1 cellular context compared by ENCODE assay signal in the genomic region with DNA sequence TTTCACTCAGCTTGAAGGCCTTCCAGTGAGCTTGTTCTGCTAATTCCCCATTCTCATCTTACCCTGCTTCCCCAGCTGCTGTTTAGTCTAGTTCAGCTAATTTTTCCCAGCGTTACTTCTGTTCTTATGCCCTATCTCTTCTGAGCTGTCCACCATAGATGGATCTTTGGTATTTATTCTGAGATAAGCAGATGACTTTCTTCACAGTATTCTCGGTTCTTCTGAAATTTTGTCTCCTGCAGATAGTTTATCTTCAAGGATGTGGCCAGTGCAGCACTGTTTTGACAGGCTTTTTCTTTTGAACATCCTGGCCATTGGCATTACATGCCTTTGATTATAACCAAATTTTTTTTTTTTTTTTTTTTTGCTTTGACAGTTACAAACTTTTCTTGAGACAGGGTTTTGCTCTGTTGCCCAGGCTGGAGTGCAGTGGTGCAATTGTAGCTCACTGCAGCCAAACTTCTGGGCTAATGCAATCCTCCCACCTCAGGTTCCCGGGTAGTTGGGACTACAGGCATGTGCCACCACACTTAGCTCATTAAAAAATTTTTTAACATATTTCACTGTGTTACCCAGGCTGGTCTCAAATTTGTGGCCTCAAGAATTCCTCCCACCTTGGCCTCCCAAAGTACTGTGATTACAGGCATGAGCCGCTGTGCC.
TF ChIP-seq lines count a peak whose summit lies in the region.

No MANE protein-coding gene starts in this region.

TF ChIP-seq in K562, 482 proteins besides CTCF, POLR2A, EP300 and RAD21 (continued from another document and continues in another):
- TF ChIP-seq, protein P1, sequence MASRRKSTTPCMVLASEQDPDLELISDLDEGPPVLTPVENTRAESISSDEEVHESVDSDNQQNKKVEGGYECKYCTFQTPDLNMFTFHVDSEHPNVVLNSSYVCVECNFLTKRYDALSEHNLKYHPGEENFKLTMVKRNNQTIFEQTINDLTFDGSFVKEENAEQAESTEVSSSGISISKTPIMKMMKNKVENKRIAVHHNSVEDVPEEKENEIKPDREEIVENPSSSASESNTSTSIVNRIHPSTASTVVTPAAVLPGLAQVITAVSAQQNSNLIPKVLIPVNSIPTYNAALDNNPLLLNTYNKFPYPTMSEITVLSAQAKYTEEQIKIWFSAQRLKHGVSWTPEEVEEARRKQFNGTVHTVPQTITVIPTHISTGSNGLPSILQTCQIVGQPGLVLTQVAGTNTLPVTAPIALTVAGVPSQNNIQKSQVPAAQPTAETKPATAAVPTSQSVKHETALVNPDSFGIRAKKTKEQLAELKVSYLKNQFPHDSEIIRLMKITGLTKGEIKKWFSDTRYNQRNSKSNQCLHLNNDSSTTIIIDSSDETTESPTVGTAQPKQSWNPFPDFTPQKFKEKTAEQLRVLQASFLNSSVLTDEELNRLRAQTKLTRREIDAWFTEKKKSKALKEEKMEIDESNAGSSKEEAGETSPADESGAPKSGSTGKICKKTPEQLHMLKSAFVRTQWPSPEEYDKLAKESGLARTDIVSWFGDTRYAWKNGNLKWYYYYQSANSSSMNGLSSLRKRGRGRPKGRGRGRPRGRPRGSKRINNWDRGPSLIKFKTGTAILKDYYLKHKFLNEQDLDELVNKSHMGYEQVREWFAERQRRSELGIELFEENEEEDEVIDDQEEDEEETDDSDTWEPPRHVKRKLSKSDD (conservative IDR thresholded peaks at IDR 0.05; ENCODE audit: low read length): no peak
- TF ChIP-seq SMAD3 (CRISPR knock-in tag; conservative IDR thresholded peaks at IDR 0.05) (0 out of 2 replicates have a peak, but pooled peaks have one; percentile 66), MEF2A (IDR thresholded peaks at IDR 0.05; ENCODE audit: control insufficient read depth, low read depth, low read length) (no peak), POLR2AphosphoS2 (IDR thresholded peaks at IDR 0.05; ENCODE audit: low read length) (no peak), CHCHD3 (CRISPR knock-in tag; IDR thresholded peaks at IDR 0.05) (no peak), TAL1 (IDR thresholded peaks at IDR 0.05) (peak; percentile 92), NELFE (IDR thresholded peaks at IDR 0.05; ENCODE audit: insufficient read depth, insufficient read length) (no peak), CHD1 (IDR thresholded peaks at IDR 0.05; ENCODE audit: low read length) (no peak), HLTF (IDR thresholded peaks at IDR 0.05) (no peak), EHMT2 (IDR thresholded peaks at IDR 0.05) (no peak), NR3C1 (CRISPR knock-in tag; IDR thresholded peaks at IDR 0.05) (no peak), RFX5 (IDR thresholded peaks at IDR 0.05; ENCODE audit: low read depth, low read length) (no peak), ZNF780A (CRISPR knock-in tag; IDR thresholded peaks at IDR 0.05) (no peak), HDAC1 (IDR thresholded peaks at IDR 0.05) (peak in 1 of 2 experiments; percentile 70; a peak in 2 of 4 replicates), ZSCAN29 (IDR thresholded peaks at IDR 0.05) (no peak), SAP30 (IDR thresholded peaks at IDR 0.05; ENCODE audit: borderline replicate concordance, insufficient read depth, low read depth, low read length, poor library complexity, severe bottlenecking) (no peak), NONO (IDR thresholded peaks at IDR 0.05; ENCODE audit: low read depth in 2 of 2, low read length in 1 of 2) (no peak), RBM14 (IDR thresholded peaks at IDR 0.05; ENCODE audit: borderline replicate concordance, insufficient read depth, low read depth, low read length) (no peak), SOX6 (IDR thresholded peaks at IDR 0.05) (peak; percentile 90), FOXA3 (CRISPR knock-in tag; conservative IDR thresholded peaks at IDR 0.05 in 1 of 2, IDR thresholded peaks at IDR 0.05 in 1 of 2) (peak; percentile 31 to 95; a peak in 2 of 4 replicates), YBX1 (IDR thresholded peaks at IDR 0.05) (no peak), MAFG (tag; conservative IDR thresholded peaks at IDR 0.05) (peak; percentile 37; the same call in 1 of the 2 replicates), TCF7 (IDR thresholded peaks at IDR 0.05; ENCODE audit: borderline replicate concordance) (no peak), C11orf30 (IDR thresholded peaks at IDR 0.05; ENCODE audit: low read depth) (peak; percentile 57; the same call in 1 of the 2 replicates), GMEB1 (CRISPR knock-in tag; IDR thresholded peaks at IDR 0.05) (no peak), SP1 (CRISPR knock-in tag; IDR thresholded peaks at IDR 0.05) (no peak), ZSCAN32 (CRISPR knock-in tag; IDR thresholded peaks at IDR 0.05) (no peak), MAFF (IDR thresholded peaks at IDR 0.05; ENCODE audit: low read length) (peak; percentile 36; the same call in 1 of the 2 replicates), AFF1 (IDR thresholded peaks at IDR 0.05; ENCODE audit: low read depth in 1 of 2, partially characterized antibody in 2 of 2) (no peak), ZFP91 (CRISPR knock-in tag; IDR thresholded peaks at IDR 0.05) (no peak), TRIM24 (IDR thresholded peaks at IDR 0.05) (peak; percentile 60 to 89; a peak in 3 of 4 replicates), BRCA1 (IDR thresholded peaks at IDR 0.05) (no peak), BRCA1 (CRISPR knock-in tag; IDR thresholded peaks at IDR 0.05) (no peak), CBX1 (IDR thresholded peaks at IDR 0.05; ENCODE audit: low read depth) (no peak), SMARCC2 (IDR thresholded peaks at IDR 0.05; ENCODE audit: low read depth) (no peak), GATAD2A (IDR thresholded peaks at IDR 0.05) (no peak), ZC3H4 (CRISPR knock-in tag; IDR thresholded peaks at IDR 0.05; ENCODE audit: borderline replicate concordance) (no peak), POLR2B (IDR thresholded peaks at IDR 0.05; ENCODE audit: low read depth, partially characterized antibody) (no peak), HCFC1 (IDR thresholded peaks at IDR 0.05; ENCODE audit: low read depth, low read length) (no peak), CBX3 (IDR thresholded peaks at IDR 0.05; ENCODE audit: borderline replicate concordance in 1 of 2, low read length in 2 of 2) (no peak), ZNF184 (CRISPR knock-in tag; IDR thresholded peaks at IDR 0.05) (no peak), ZBTB11 (CRISPR knock-in tag; IDR thresholded peaks at IDR 0.05) (peak in 1 of 3 experiments; percentile 51; a peak in 1 of 6 replicates), ARID1B (IDR thresholded peaks at IDR 0.05) (peak; percentile 96), RB1 (IDR thresholded peaks at IDR 0.05; ENCODE audit: low read depth) (no peak), KDM4B (IDR thresholded peaks at IDR 0.05; ENCODE audit: borderline replicate concordance in 2 of 2, low read depth in 1 of 2) (no peak)
- TF ChIP-seq, protein P2, sequence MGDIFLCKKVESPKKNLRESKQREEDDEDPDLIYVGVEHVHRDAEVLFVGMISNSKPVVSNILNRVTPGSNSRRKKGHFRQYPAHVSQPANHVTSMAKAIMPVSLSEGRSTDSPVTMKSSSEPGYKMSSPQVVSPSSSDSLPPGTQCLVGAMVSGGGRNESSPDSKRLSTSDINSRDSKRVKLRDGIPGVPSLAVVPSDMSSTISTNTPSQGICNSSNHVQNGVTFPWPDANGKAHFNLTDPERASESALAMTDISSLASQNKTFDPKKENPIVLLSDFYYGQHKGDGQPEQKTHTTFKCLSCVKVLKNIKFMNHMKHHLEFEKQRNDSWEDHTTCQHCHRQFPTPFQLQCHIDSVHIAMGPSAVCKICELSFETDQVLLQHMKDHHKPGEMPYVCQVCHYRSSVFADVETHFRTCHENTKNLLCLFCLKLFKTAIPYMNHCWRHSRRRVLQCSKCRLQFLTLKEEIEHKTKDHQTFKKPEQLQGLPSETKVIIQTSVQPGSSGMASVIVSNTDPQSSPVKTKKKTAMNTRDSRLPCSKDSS (IDR thresholded peaks at IDR 0.05; ENCODE audit: low read depth, partially characterized antibody): no peak
- TF ChIP-seq, protein P3, sequence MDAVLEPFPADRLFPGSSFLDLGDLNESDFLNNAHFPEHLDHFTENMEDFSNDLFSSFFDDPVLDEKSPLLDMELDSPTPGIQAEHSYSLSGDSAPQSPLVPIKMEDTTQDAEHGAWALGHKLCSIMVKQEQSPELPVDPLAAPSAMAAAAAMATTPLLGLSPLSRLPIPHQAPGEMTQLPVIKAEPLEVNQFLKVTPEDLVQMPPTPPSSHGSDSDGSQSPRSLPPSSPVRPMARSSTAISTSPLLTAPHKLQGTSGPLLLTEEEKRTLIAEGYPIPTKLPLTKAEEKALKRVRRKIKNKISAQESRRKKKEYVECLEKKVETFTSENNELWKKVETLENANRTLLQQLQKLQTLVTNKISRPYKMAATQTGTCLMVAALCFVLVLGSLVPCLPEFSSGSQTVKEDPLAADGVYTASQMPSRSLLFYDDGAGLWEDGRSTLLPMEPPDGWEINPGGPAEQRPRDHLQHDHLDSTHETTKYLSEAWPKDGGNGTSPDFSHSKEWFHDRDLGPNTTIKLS (IDR thresholded peaks at IDR 0.05; ENCODE audit: borderline replicate concordance, low read depth): no peak
